8 cellular contexts compared by ENCODE assay signal in the genomic region with DNA sequence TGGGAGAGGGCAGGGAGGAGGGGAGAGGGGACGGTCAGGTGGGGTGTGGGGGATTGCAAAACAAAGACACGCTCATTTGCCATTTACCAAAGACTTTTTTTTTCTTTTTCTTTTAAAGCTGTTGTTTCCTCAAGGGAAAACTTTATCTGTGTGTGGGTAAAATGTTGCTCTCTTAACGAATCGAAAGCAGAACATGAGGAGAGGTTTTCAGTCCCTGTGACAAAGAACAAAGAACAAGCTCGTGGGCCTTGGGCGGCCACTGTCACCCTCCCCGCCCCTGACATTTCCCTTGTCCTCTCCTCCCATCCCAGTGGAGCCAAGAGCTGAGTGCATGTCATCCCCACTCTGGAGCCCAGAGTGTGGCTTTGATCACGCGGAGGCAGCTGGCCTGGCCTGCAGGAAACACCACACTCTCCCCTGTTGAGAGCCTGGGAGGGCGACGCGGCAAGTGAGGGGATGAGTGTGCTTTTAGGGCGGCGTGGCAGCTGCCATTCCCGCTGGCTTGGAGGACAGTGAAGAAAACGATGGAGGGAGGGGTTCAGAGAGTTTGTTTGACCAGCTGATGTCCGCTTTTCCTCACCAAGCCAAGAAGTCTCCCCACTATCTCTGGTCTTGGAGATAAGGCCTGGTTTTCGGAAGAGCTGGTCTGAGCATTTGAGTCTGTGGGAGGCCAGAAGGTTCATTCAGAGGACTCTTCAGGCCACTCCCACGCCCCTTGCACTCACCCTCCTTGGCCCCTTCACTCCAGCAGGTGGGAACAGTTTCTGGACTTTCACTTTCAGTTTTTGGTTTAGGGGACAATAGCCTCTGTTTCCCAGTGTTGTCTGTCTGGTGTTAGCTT. TPM values are rescaled to one million over a fixed set of nuclear protein-coding genes. Genes with fewer than 3 reads are reported as not detected.
A peak's percentile ranks its signal among the peaks of the same experiment; 100 is the strongest.
DNase-seq lines count a peak whose midpoint lies in the region; ATAC-seq and TF ChIP-seq lines count a peak whose summit lies in the region.

No MANE protein-coding gene starts in this region.

- intact Hi-C loops in cardiac septum (cut with DNase I) = loop anchor here (1.0 kb wide), 1 partner anchor 12 kb away; no protein-coding TSS in a partner anchor

- H3K4me1 ChIP-seq in BE2C = peaks cover 51% of the 10 kb centered on the region

- no peaks in the 10 kb centered on the region for H3K27me3 ChIP-seq in BE2C

- no peak overlapping the region for H3K4me3 ChIP-seq in BE2C (ENCODE audit: low read depth, low read length)

- no peaks in the 10 kb centered on the region for H3K36me3 ChIP-seq in BE2C

- H3K27me3 Mint-ChIP-seq in activated T-cell treated with anti-CD3 and anti-CD28 coated beads, Interleukin-2, amount 50 U/mL, for 24 hours = no peaks in the 10 kb centered on the region

- no peaks in the 10 kb centered on the region for H3K9me3 ChIP-seq in BE2C

- peak overlapping the region; percentile 56 for H3K4me3 Mint-ChIP-seq in activated T-cell treated with anti-CD3 and anti-CD28 coated beads, Interleukin-2, amount 50 U/mL, for 24 hours

- H3K9me3 Mint-ChIP-seq in activated T-cell treated with anti-CD3 and anti-CD28 coated beads, Interleukin-2, amount 50 U/mL, for 24 hours = no peaks in the 10 kb centered on the region

- no peak for ATAC-seq in GM19397 (IDR thresholded peaks at IDR 0.05; ENCODE audit: unreplicated experiment)

- peak; percentile 17 for DNase-seq in stimulated activated CD4-positive, alpha-beta T cell treated with anti-CD3 and anti-CD28 coated beads, Interleukin-4, amount 100 ng/mL, for 24 hours
- DNase-seq in stimulated activated CD4-positive, alpha-beta T cell treated with anti-CD3 and anti-CD28 coated beads, Interleukin-1b, Interleukin-23, amount 100 ng/mL, for 48 hours = no peak
- DNase-seq in activated T-cell treated with anti-CD3 and anti-CD28 coated beads, Interleukin-2, amount 50 U/mL, for 24 hours = peak; percentile 64
- DNase-seq in cardiac septum (ENCODE audit: low spot score) (peak; percentile 82), putamen (ENCODE audit: low spot score) (peak; percentile 88), BE2C (no peak), GM20000 (ENCODE audit: low spot score) (no peak)

- H3K4me1 Mint-ChIP-seq in activated T-cell treated with anti-CD3 and anti-CD28 coated beads, Interleukin-2, amount 50 U/mL, for 24 hours (ENCODE audit: low read depth) = peaks cover 98% of the 10 kb centered on the region

- peak overlapping the region; percentile 100 for H3K27ac Mint-ChIP-seq in activated T-cell treated with anti-CD3 and anti-CD28 coated beads, Interleukin-2, amount 50 U/mL, for 24 hours

- TF ChIP-seq CTCF in BE2C (IDR thresholded peaks at IDR 0.05; ENCODE audit: low read depth, low read length) = no peak
- TF ChIP-seq CTCF in GM20000 (IDR thresholded peaks at IDR 0.05; ENCODE audit: extremely low read depth, missing control alignments) = no peak

- H3K36me3 Mint-ChIP-seq in activated T-cell treated with anti-CD3 and anti-CD28 coated beads, Interleukin-2, amount 50 U/mL, for 24 hours (ENCODE audit: low read depth) = peaks cover 80% of the 10 kb centered on the region

RNA-seq across cellular contexts. Expression of a gene that starts 11.4 kb away (rescaled TPM):
- total RNA-seq in cardiac septum = 0.32 TPM
- polyA plus RNA-seq in BE2C (2012; ENCODE audit: insufficient read depth, insufficient read length, low read depth) = 0.39 TPM

RNA-seq across cellular contexts. Expression of a gene that starts 52.5 kb away (rescaled TPM):
- not detected for total RNA-seq in cardiac septum
- not detected for polyA plus RNA-seq in BE2C (2012; ENCODE audit: insufficient read depth, insufficient read length, low read depth)

Comparison
In these comparisons a context has a peak if more than half of its experiments do, and no peak if none do; other contexts are left out.
1. DNase-seq: peak in stimulated activated CD4-positive, alpha-beta T cell treated with anti-CD3 and anti-CD28 coated beads, Interleukin-4, amount 100 ng/mL, for 24 hours (single experiment), activated T-cell treated with anti-CD3 and anti-CD28 coated beads, Interleukin-2, amount 50 U/mL, for 24 hours (single experiment), cardiac septum (single experiment) and putamen (single experiment); none in stimulated activated CD4-positive, alpha-beta T cell treated with anti-CD3 and anti-CD28 coated beads, Interleukin-1b, Interleukin-23, amount 100 ng/mL, for 48 hours (single experiment), BE2C (single experiment) and GM20000 (single experiment).